Comparison of ENCODE assay signal across 33 cellular contexts in genomic region chr3:14263317-14264005, GRCh38.
"Had no signal": no experiment of that assay in that cellular context is flagged by ENCODE, and none has a peak within 500 bp of the region (broad histone marks: within the 10 kb centered on the region; RNA-seq: fewer than 3 reads in every experiment).

No MANE protein-coding gene starts in this region.

- H3K4me3 ChIP-seq: adrenal gland, PC-9 had no signal

- ATAC-seq: activated naive CD4-positive, alpha-beta T cell treated with anti-CD3 and anti-CD28 coated beads, Interleukin-2, amount 50 U/mL, for 72 hours; activated T-cell treated with anti-CD3 and anti-CD28 coated beads, Interleukin-2, amount 50 U/mL, for 4 hours had no signal

- DNase-seq: activated B cell treated with CpG ODN at 0.5 μM for 24 hours; activated CD4-positive, alpha-beta memory T cell treated with anti-CD3 and anti-CD28 coated beads for 36 hours; activated CD4-positive, alpha-beta T cell treated with anti-CD3 and anti-CD28 coated beads for 4 hours; activated CD4-positive, alpha-beta T cell treated with anti-CD3 and anti-CD28 coated beads, Interleukin-2, amount 50 U/mL, for 1 hour; activated CD4-positive, CD25-positive, alpha-beta regulatory T cell treated with anti-CD3 and anti-CD28 coated beads, Interleukin-2, amount 50 U/mL, for 72 hours; activated CD8-positive, alpha-beta memory T cell treated with anti-CD3 and anti-CD28 coated beads, Interleukin-2, amount 50 U/mL, for 4 hours; activated gamma-delta T cell treated with Interleukin-2 at 50 U/mL for 16 hours; activated naive CD4-positive, alpha-beta T cell treated with anti-CD3 and anti-CD28 coated beads for 36 hours; activated T-cell treated with anti-CD3 and anti-CD28 coated beads for 4 hours; activated T-cell treated with anti-CD3 and anti-CD28 coated beads, Interleukin-2, amount 50 U/mL, for 4 hours; adrenal gland; Karpas-422; KBM-7; NCI-H1105; NCI-H1417 treated with DMSO at 0.1 percent for 48 hours; NCI-H1694; NCI-H1930; NCI-H2081 treated with DMSO at 0.1 percent for 48 hours; NCI-H226; NCI-H524 treated with DMSO at 0.1 percent for 48 hours; NK-92 treated with Interleukin-12 subunit alpha and Interleukin-12 subunit beta, amount 100 ng/mL, for 24 hours; PC-9; Right ventricle myocardium superior; SW 1271; T-helper 1 cell; T-helper 2 cell; T-helper 9 cell had no signal

- H3K9me3 Mint-ChIP-seq: activated B cell treated with CpG ODN at 0.5 μM for 24 hours; activated CD4-positive, alpha-beta memory T cell treated with anti-CD3 and anti-CD28 coated beads for 36 hours; activated naive CD4-positive, alpha-beta T cell treated with anti-CD3 and anti-CD28 coated beads for 36 hours; activated naive CD4-positive, alpha-beta T cell treated with anti-CD3 and anti-CD28 coated beads, Interleukin-2, amount 50 U/mL, for 72 hours; activated T-cell treated with anti-CD3 and anti-CD28 coated beads, Interleukin-2, amount 50 U/mL, for 4 hours; activated T-helper 1 cell treated with anti-CD3 and anti-CD28 coated beads, Interleukin-12 subunit alpha, Interleukin-12 subunit beta, Interleukin-2, Interleukin-4 antibody, amounts not matched to agents 30 ng/mL and 10 ng/mL and 1 ng/mL, durations not matched to agents 14 hours and 24 hours and 36 hours had no signal

- H3K4me3 Mint-ChIP-seq: activated B cell treated with CpG ODN at 0.5 μM for 24 hours; activated CD4-positive, alpha-beta memory T cell treated with anti-CD3 and anti-CD28 coated beads for 36 hours; activated naive CD4-positive, alpha-beta T cell treated with anti-CD3 and anti-CD28 coated beads for 36 hours; activated T-cell treated with anti-CD3 and anti-CD28 coated beads, Interleukin-2, amount 50 U/mL, for 4 hours; activated T-helper 1 cell treated with anti-CD3 and anti-CD28 coated beads, Interleukin-12 subunit alpha, Interleukin-12 subunit beta, Interleukin-2, Interleukin-4 antibody, amounts not matched to agents 30 ng/mL and 10 ng/mL and 1 ng/mL, durations not matched to agents 14 hours and 24 hours and 36 hours; brain had no signal

- FAIRE-seq: astrocyte, bronchial epithelial cell had no signal

- H3K27ac ChIP-seq: adrenal gland, PC-9, VCaP had no signal

- H3K27ac Mint-ChIP-seq: activated B cell treated with CpG ODN at 0.5 μM for 24 hours; activated CD4-positive, alpha-beta memory T cell treated with anti-CD3 and anti-CD28 coated beads for 36 hours; activated naive CD4-positive, alpha-beta T cell treated with anti-CD3 and anti-CD28 coated beads for 36 hours; activated naive CD4-positive, alpha-beta T cell treated with anti-CD3 and anti-CD28 coated beads, Interleukin-2, amount 50 U/mL, for 72 hours; activated T-helper 1 cell treated with anti-CD3 and anti-CD28 coated beads, Interleukin-12 subunit alpha, Interleukin-12 subunit beta, Interleukin-2, Interleukin-4 antibody, amounts not matched to agents 30 ng/mL and 10 ng/mL and 1 ng/mL, durations not matched to agents 14 hours and 24 hours and 36 hours; brain had no signal

- H3K27me3 ChIP-seq: adrenal gland had no signal

- H3K4me1 ChIP-seq: adrenal gland had no signal

- H3K36me3 Mint-ChIP-seq: activated CD4-positive, alpha-beta memory T cell treated with anti-CD3 and anti-CD28 coated beads for 36 hours; activated naive CD4-positive, alpha-beta T cell treated with anti-CD3 and anti-CD28 coated beads, Interleukin-2, amount 50 U/mL, for 72 hours; brain had no signal

- H3K4me2 ChIP-seq: PC-9 had no signal

- H3K9me3 ChIP-seq: adrenal gland had no signal

- H3K36me3 ChIP-seq: adrenal gland had no signal

- H3K4me1 Mint-ChIP-seq: activated B cell treated with CpG ODN at 0.5 μM for 24 hours had no signal

- H2AFZ ChIP-seq: PC-9 had no signal
